ENCODE assay signal across 20 cellular contexts in the genomic region with DNA sequence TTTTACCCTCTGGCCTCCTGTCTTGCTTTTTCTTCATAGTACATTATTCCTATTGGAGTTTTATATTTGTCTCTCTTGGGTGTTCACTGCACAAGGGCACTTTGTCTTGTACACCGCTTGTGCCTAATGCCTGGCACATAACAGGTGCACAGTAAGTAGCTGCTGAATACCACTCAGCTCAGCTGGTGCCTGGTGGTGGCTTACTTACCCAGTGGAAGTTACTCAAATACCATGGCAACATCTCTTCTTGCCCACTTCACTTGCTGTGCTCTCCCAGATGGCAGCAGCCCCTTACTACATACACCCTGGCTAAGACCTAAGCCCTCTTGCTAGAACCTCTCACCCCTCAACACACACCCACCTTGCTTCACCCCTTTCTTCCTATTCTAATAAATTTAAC.
"Had no signal": no experiment of that assay in that cellular context is flagged by ENCODE, and none has a peak within 500 bp of the region (broad histone marks: within the 10 kb centered on the region; RNA-seq: fewer than 3 reads in every experiment).

No MANE protein-coding gene starts in this region.

- H3K27me3 Mint-ChIP-seq: brain, naive B cell had no signal

- DNase-seq: activated CD4-positive, alpha-beta T cell treated with anti-CD3 and anti-CD28 coated beads for 4 hours; activated CD4-positive, alpha-beta T cell treated with anti-CD3 and anti-CD28 coated beads, Interleukin-2, amount 50 U/mL, for 48 hours; activated CD4-positive, CD25-positive, alpha-beta regulatory T cell; activated CD8-positive, alpha-beta memory T cell treated with anti-CD3 and anti-CD28 coated beads, Interleukin-2, amount 50 U/mL, for 48 hours; activated effector memory CD4-positive, alpha-beta T cell treated with Interleukin-2 at 50 U/mL for 16 hours; activated naive CD4-positive, alpha-beta T cell treated with anti-CD3 and anti-CD28 coated beads for 36 hours; activated T-cell treated with anti-CD3 and anti-CD28 coated beads, Interleukin-2, amount 50 U/mL, for 72 hours; amygdala; heart right ventricle; left colon; lower lobe of right lung; mucosa of descending colon; naive B cell; occipital lobe; stimulated activated CD4-positive, alpha-beta T cell treated with anti-CD3 and anti-CD28 coated beads, Interleukin-4, amount 100 ng/mL, for 1 hour; stimulated activated naive CD4-positive, alpha-beta T cell treated with Interleukin-2 at 50 U/mL for 16 hours; upper lobe of left lung had no signal

- H3K27ac ChIP-seq: heart right ventricle, lower lobe of right lung, upper lobe of left lung had no signal

- H3K9me3 Mint-ChIP-seq: activated naive CD4-positive, alpha-beta T cell treated with anti-CD3 and anti-CD28 coated beads for 36 hours; activated T-cell treated with anti-CD3 and anti-CD28 coated beads, Interleukin-2, amount 50 U/mL, for 72 hours; naive B cell had no signal

- H3K4me1 Mint-ChIP-seq: brain had no signal

- H3K27me3 ChIP-seq: heart right ventricle, upper lobe of left lung had no signal

- H3K36me3 Mint-ChIP-seq: brain, naive B cell had no signal

- H3K36me3 ChIP-seq: heart right ventricle, lower lobe of right lung, upper lobe of left lung had no signal

- ATAC-seq: activated T-cell treated with anti-CD3 and anti-CD28 coated beads, Interleukin-2, amount 50 U/mL, for 72 hours; left colon; lower lobe of right lung; mucosa of descending colon; sciatic nerve had no signal

- H3K27ac Mint-ChIP-seq: activated naive CD4-positive, alpha-beta T cell treated with anti-CD3 and anti-CD28 coated beads for 36 hours; activated T-cell treated with anti-CD3 and anti-CD28 coated beads, Interleukin-2, amount 50 U/mL, for 72 hours; brain had no signal

- H3K4me3 ChIP-seq: heart right ventricle, lower lobe of right lung, mucosa of descending colon, smooth muscle cell, upper lobe of left lung had no signal

- H3K4me1 ChIP-seq: lower lobe of right lung, upper lobe of left lung had no signal

- H3K4me2 ChIP-seq: smooth muscle cell had no signal

- H3K4me3 Mint-ChIP-seq: activated naive CD4-positive, alpha-beta T cell treated with anti-CD3 and anti-CD28 coated beads for 36 hours; activated T-cell treated with anti-CD3 and anti-CD28 coated beads, Interleukin-2, amount 50 U/mL, for 72 hours; naive B cell had no signal

- H3K9me3 ChIP-seq: heart right ventricle, lower lobe of right lung, mucosa of descending colon, upper lobe of left lung had no signal
